ENCODE assay signal across 16 cellular contexts in genomic region chrX:112368371-112368770, GRCh38.
DNase-seq lines count a peak whose midpoint lies in the region; FAIRE-seq and TF ChIP-seq lines count a peak whose summit lies in the region.
"Had no signal": no experiment of that assay in that cellular context is flagged by ENCODE, and none has a peak within 500 bp of the region (broad histone marks: within the 10 kb centered on the region; RNA-seq: fewer than 3 reads in every experiment).

No MANE protein-coding gene starts in this region.

- H3K9me3 ChIP-seq in trophoblast cell (ENCODE audit: insufficient read depth, low read depth, low read length), result no peaks in the 10 kb centered on the region
- H3K9me3 ChIP-seq: esophagus squamous epithelium had no signal

- H3K4me3 ChIP-seq in AG04449 (ENCODE audit: low read depth, low read length) (no peak overlapping the region), foreskin fibroblast (ENCODE audit: low read depth in 1 of 2, low read length in 2 of 2) (no peak overlapping the region), trophoblast cell (ENCODE audit: low read depth, low read length) (no peak overlapping the region)
- H3K4me3 ChIP-seq: esophagus squamous epithelium had no signal

- H3K27ac ChIP-seq in trophoblast cell (ENCODE audit: low read depth, low read length), result no peak overlapping the region
- H3K27ac ChIP-seq: esophagus squamous epithelium had no signal

- no peak for DNase-seq in AG04449 (ENCODE audit: low read depth, low spot score)
- DNase-seq in GM12892 (ENCODE audit: insufficient read length), result no peak
- DNase-seq in OCI-M1 (lab: John Stamatoyannopoulos, UW), result peak; percentile 19
- no peak for DNase-seq in foreskin fibroblast
- DNase-seq in frontal cortex (ENCODE audit: low spot score in 2 of 2), result no peak
- no peak for DNase-seq in activated T-cell treated with anti-CD3 and anti-CD28 coated beads, Interleukin-2, amount 50 U/mL, for 48 hours
- DNase-seq in trophoblast cell, result no peak
- DNase-seq in erythroblast (lab: John Stamatoyannopoulos, UW), result no peak
- DNase-seq: activated CD8-positive, alpha-beta T cell treated with anti-CD3 and anti-CD28 coated beads, Interleukin-2, amount 10 ng/mL, durations not matched to agents 7 days and 5 days; activated naive CD4-positive, alpha-beta T cell treated with Interleukin-2 at 50 U/mL for 16 hours; esophagus squamous epithelium; midbrain; NCI-H146; stimulated activated CD4-positive, alpha-beta T cell treated with anti-CD3 and anti-CD28 coated beads, Interleukin-2, amount 100 ng/mL, for 48 hours; stimulated activated naive CD8-positive, alpha-beta T cell treated with anti-CD3 and anti-CD28 coated beads, Interleukin-15, Interleukin-2, amounts not matched to agents 100 U/mL and 50 U/mL, for 24 hours had no signal

- TF ChIP-seq CTCF in AG04449 (IDR thresholded peaks at IDR 0.05; ENCODE audit: insufficient read depth, low read length, missing control alignments), result peak; percentile 23
- TF ChIP-seq CTCF in foreskin fibroblast (IDR thresholded peaks at IDR 0.05; ENCODE audit: low read depth, low read length), result peak; percentile 11

- H3K79me1 ChIP-seq in trophoblast cell (ENCODE audit: low read length), result no peaks in the 10 kb centered on the region

- CTCF ChIA-PET in AG04449 (lab: Yijun Ruan, JAX), result interaction anchor here (0.9 to 1.2 kb wide), 2 partner anchors 273 to 498 kb away, joined by 4 read pairs; no protein-coding TSS in a partner anchor

- H3K23ac ChIP-seq in trophoblast cell (ENCODE audit: low read length), result no peak overlapping the region

- no peak overlapping the region for H3K4ac ChIP-seq in trophoblast cell (ENCODE audit: low read depth, low read length)

- H3K14ac ChIP-seq in trophoblast cell (ENCODE audit: low read length), result no peak overlapping the region

- no peak overlapping the region for H3K4me2 ChIP-seq in trophoblast cell (ENCODE audit: low read length)

- H2BK120ac ChIP-seq in trophoblast cell (ENCODE audit: insufficient read depth, low read length, poor library complexity), result no peak overlapping the region

- H3K4me1 ChIP-seq in trophoblast cell (ENCODE audit: control insufficient read depth in 1 of 2, insufficient read depth in 2 of 2, low read length in 2 of 2), result no peaks in the 10 kb centered on the region
- H3K4me1 ChIP-seq: esophagus squamous epithelium had no signal

- no peak overlapping the region for H3K9ac ChIP-seq in trophoblast cell (ENCODE audit: low read length)

- H3K79me2 ChIP-seq in trophoblast cell (ENCODE audit: control insufficient read depth, insufficient read depth, low read length, poor library complexity), result no peaks in the 10 kb centered on the region

- FAIRE-seq in GM12892 (lab: Jason Lieb, UNC), result peak; percentile 36
- FAIRE-seq in frontal cortex (lab: Jason Lieb, UNC), result no peak
- FAIRE-seq: G401.6 had no signal

- no peak overlapping the region for H2AFZ ChIP-seq in trophoblast cell (ENCODE audit: insufficient read depth, low read length, poor library complexity)

- no peak overlapping the region for H4K12ac ChIP-seq in trophoblast cell (ENCODE audit: low read depth, low read length)

- no peak overlapping the region for H4K91ac ChIP-seq in trophoblast cell (ENCODE audit: low read depth, low read length)

- H4K8ac ChIP-seq in trophoblast cell (ENCODE audit: low read depth, low read length), result no peak overlapping the region

- POLR2A ChIA-PET in AG04449 (lab: Yijun Ruan, JAX), result no interaction called here

- H2BK5ac ChIP-seq in trophoblast cell (ENCODE audit: low read depth, low read length, poor library complexity), result no peak overlapping the region

- no peak overlapping the region for H2BK12ac ChIP-seq in trophoblast cell (ENCODE audit: low read length)

- no peaks in the 10 kb centered on the region for H3K27me3 ChIP-seq in trophoblast cell (ENCODE audit: insufficient read depth, low read length)
- H3K27me3 ChIP-seq: esophagus squamous epithelium had no signal

- TF ChIP-seq POLR2A in GM12892 (IDR thresholded peaks at IDR 0.05; ENCODE audit: low read depth, low read length) (no peak), erythroblast (IDR thresholded peaks at IDR 0.05; ENCODE audit: low read length) (no peak)

- H3K36me3 ChIP-seq in trophoblast cell (ENCODE audit: control insufficient read depth in 1 of 2, insufficient read depth in 2 of 2, low read length in 2 of 2), result no peaks in the 10 kb centered on the region
- H3K36me3 ChIP-seq: esophagus squamous epithelium had no signal

- WGBS in trophoblast cell (ENCODE audit: extremely low coverage, insufficient coverage, insufficient read length), result no CpG with 5 or more reads among the region's 3 CpGs

- H2AK5ac ChIP-seq in trophoblast cell (ENCODE audit: low read length), result no peak overlapping the region

- H3K18ac ChIP-seq in trophoblast cell (ENCODE audit: low read length), result no peak overlapping the region
